In the genomic region with DNA sequence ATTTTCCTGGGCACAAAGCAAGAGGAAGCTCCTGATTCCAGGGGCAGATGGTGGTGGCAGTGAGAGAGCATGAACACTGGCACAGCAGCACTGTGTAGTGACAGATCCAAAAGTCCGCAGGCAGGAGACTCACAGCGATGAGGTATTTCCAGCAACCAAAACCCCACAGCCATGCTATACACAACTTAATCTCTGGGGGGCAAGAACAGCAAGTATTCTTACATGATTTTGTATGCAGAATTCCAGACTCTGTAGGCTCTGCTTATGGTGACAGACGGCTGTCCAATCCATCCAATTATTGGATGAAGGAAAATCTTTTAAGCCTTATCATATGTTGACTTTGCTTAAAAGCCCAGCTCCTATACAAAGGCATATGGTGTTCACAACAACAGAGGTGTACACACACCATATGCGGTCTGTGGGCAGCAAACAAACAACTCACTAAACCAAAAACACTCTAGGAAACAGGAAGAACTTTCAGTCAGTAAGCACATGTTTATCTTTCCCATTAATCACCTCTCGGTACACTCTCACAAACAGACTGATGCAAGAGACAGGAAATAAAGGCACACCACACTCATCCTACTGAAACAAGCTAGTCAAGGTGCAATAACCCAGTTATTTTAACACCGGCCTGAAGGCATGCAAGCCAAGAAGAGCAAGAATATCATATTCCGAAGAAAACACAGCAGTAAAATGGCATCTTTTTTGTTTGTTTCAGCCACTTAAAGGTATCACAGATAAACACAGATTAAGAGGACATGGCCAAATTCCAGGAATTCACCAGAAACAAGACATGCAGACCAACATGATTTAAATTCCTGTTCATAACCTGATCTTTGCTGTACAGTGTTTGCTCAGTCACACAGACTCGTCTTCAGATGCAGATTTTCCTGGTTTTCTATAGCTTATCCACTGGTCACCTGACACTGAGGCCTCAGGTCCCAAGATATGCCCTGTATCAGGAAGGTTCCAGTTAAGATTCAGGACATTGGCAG, we compare ENCODE assay signal across 8 cellular contexts. TPM values are rescaled to one million over a fixed set of nuclear protein-coding genes. Genes with fewer than 3 reads are reported as not detected.
DNase-seq lines count a peak whose midpoint lies in the region; ATAC-seq and TF ChIP-seq lines count a peak whose summit lies in the region.

No MANE protein-coding gene starts in this region.

- DNase-seq in DND-41, result peak; percentile 65
- peak; percentile 95 for DNase-seq in H4 (ENCODE audit: low spot score)
- peak; percentile 19 for DNase-seq in NCI-H2227 (lab: John Stamatoyannopoulos, UW; ENCODE audit: unreplicated experiment)
- DNase-seq in activated CD4-positive, alpha-beta memory T cell treated with anti-CD3 and anti-CD28 coated beads for 36 hours, result peak; percentile 74
- DNase-seq in lower leg skin (ENCODE audit: low spot score in 2 of 2), result no peak
- DNase-seq in pons (ENCODE audit: low spot score), result no peak

- intact Hi-C loops in activated CD4-positive, alpha-beta memory T cell treated with anti-CD3 and anti-CD28 coated beads for 36 hours (cut with micrococcal nuclease), result loop anchor here (1.0 to 2.0 kb wide), 4 partner anchors 21 to 66 kb away; partner anchors contain the start of gene ERN1
- intact Hi-C loops in lower leg skin (cut with DNase I; ENCODE audit: low total_unique reads), result no loop called here

- WGBS in gastroesophageal sphincter (ENCODE audit: low coverage in 1 of 2), 2 donors, result 75 to 77% methylated on average over 7 to 8 of the region's 8 CpGs
- 66% methylated on average over 8 of the region's 8 CpGs for WGBS in urinary bladder
- 57 to 59% methylated on average over 8 of the region's 8 CpGs for WGBS in lower leg skin, 2 donors

- TF ChIP-seq CTCF in DND-41 (IDR thresholded peaks at IDR 0.05; ENCODE audit: borderline replicate concordance, extremely low read depth, low read length, poor library complexity, severe bottlenecking) (peak; percentile 46), gastroesophageal sphincter (IDR thresholded peaks at IDR 0.05) (no peak), lower leg skin (IDR thresholded peaks at IDR 0.05) (peak in 1 of 3 donors; percentile 51)

- H3K9me3 ChIP-seq in DND-41 (ENCODE audit: insufficient read depth, low read length, severe bottlenecking) (no peaks in the 10 kb centered on the region), gastroesophageal sphincter (no peaks in the 10 kb centered on the region)

- peak overlapping the region; percentile 53 for H3K9ac ChIP-seq in DND-41 (ENCODE audit: low read depth, low read length)

- H3K27me3 Mint-ChIP-seq in activated CD4-positive, alpha-beta memory T cell treated with anti-CD3 and anti-CD28 coated beads for 36 hours, result no peaks in the 10 kb centered on the region

- CTCF ChIA-PET in activated CD4-positive, alpha-beta memory T cell treated with anti-CD3 and anti-CD28 coated beads for 36 hours (lab: Charles Lee), result interaction anchor here (0.6 to 8.9 kb wide), 10 partner anchors 10 to 54 kb away, joined by 3 to 54 read pairs (median 4); no protein-coding TSS in a partner anchor

- H3K27ac ChIP-seq in DND-41 (ENCODE audit: low read length) (peak overlapping the region; percentile 95), gastroesophageal sphincter (no peak overlapping the region), urinary bladder (ENCODE audit: low read depth) (peak overlapping the region; percentile 54)

- peak overlapping the region; percentile 58 for H2AFZ ChIP-seq in DND-41 (ENCODE audit: low read depth, low read length)

- H3K27me3 ChIP-seq in DND-41 (ENCODE audit: insufficient read depth, low read length, poor library complexity) (no peaks in the 10 kb centered on the region), gastroesophageal sphincter (no peaks in the 10 kb centered on the region)

- H3K4me1 ChIP-seq in DND-41 (ENCODE audit: insufficient read depth, low read length) (peaks cover 46% of the 10 kb centered on the region), gastroesophageal sphincter (peaks cover 0 to 14% (median 0%) of the 10 kb centered on the region in 3 donors), urinary bladder (ENCODE audit: insufficient read depth) (peaks cover 3% of the 10 kb centered on the region)

- H3K36me3 ChIP-seq in DND-41 (ENCODE audit: insufficient read depth, low read length) (no peaks in the 10 kb centered on the region), gastroesophageal sphincter (peaks cover 0 to 22% of the 10 kb centered on the region in 2 donors), urinary bladder (ENCODE audit: insufficient read depth) (no peaks in the 10 kb centered on the region)

- POLR2A ChIA-PET in activated CD4-positive, alpha-beta memory T cell treated with anti-CD3 and anti-CD28 coated beads for 36 hours (lab: Charles Lee), result interaction anchor here (0.7 to 6.5 kb wide), 11 partner anchors 11 to 62 kb away, joined by 3 to 44 read pairs (median 4); partner anchors contain the start of genes ERN1 and ICAM2

- ATAC-seq in DND-41 (ENCODE audit: insufficient read depth, low read depth) (peak; percentile 95), gastroesophageal sphincter (peak; percentile 34)

- peak overlapping the region; percentile 56 for H3K4me2 ChIP-seq in DND-41 (ENCODE audit: insufficient read depth, low read length)

- no peak for TF ChIP-seq EP300 in gastroesophageal sphincter (IDR thresholded peaks at IDR 0.05)

- no peak overlapping the region for H3K27ac Mint-ChIP-seq in activated CD4-positive, alpha-beta memory T cell treated with anti-CD3 and anti-CD28 coated beads for 36 hours

- no peaks in the 10 kb centered on the region for H4K20me1 ChIP-seq in DND-41 (ENCODE audit: insufficient read depth, low read length)

- H3K4me1 Mint-ChIP-seq in activated CD4-positive, alpha-beta memory T cell treated with anti-CD3 and anti-CD28 coated beads for 36 hours (ENCODE audit: low read depth), result peaks cover 29% of the 10 kb centered on the region

- peaks cover 31% of the 10 kb centered on the region for H3K36me3 Mint-ChIP-seq in activated CD4-positive, alpha-beta memory T cell treated with anti-CD3 and anti-CD28 coated beads for 36 hours

- TF ChIP-seq POLR2A in gastroesophageal sphincter (IDR thresholded peaks at IDR 0.05), result no peak
- TF ChIP-seq POLR2A in lower leg skin (IDR thresholded peaks at IDR 0.05), result no peak

- H3K79me2 ChIP-seq in DND-41 (ENCODE audit: insufficient read depth, low read length), result peaks cover 3% of the 10 kb centered on the region; the same call in 1 of the 2 replicates

- no peaks in the 10 kb centered on the region for H3K9me3 Mint-ChIP-seq in activated CD4-positive, alpha-beta memory T cell treated with anti-CD3 and anti-CD28 coated beads for 36 hours

- peak overlapping the region; percentile 49 for H3K4me3 Mint-ChIP-seq in activated CD4-positive, alpha-beta memory T cell treated with anti-CD3 and anti-CD28 coated beads for 36 hours

- peak overlapping the region in 1 of 2 experiments; percentile 24; a peak in 2 of 4 replicates for H3K4me3 ChIP-seq in DND-41 (ENCODE audit: low read depth in 1 of 2, low read length in 2 of 2)
- H3K4me3 ChIP-seq in gastroesophageal sphincter, result no peak overlapping the region
- no peak overlapping the region for H3K4me3 ChIP-seq in urinary bladder (ENCODE audit: low read depth, low read length)
- no peak overlapping the region for H3K4me3 ChIP-seq in lower leg skin (ENCODE audit: low read depth, poor library complexity, severe bottlenecking)

RNA-seq across cellular contexts. Expression of gene ERN1, which starts 47.8 kb away (rescaled TPM):
- 1.2 and 2.7 TPM in 2 replicates for total RNA-seq in H4 (2014; rRNA removed; shearing (Covaris generic))
- 10 to 100 TPM; 45.3 to 47.7 TPM for total RNA-seq in activated CD4-positive, alpha-beta memory T cell treated with anti-CD3 and anti-CD28 coated beads for 36 hours
- 10 to 100 TPM in 3 of 4 donors, 1 to 10 TPM in 1; 8.4 to 12.8 (median 12.1) TPM for total RNA-seq in gastroesophageal sphincter
- total RNA-seq in urinary bladder, result 10.0 TPM
- 9.1 TPM for polyA plus RNA-seq in urinary bladder
- 10 to 100 TPM; 18.2 to 44.0 (median 22.8) TPM for total RNA-seq in lower leg skin

Comparison
In these comparisons a context has a peak if more than half of its experiments do, and no peak if none do; other contexts are left out.
1. DNase-seq: peak in DND-41 (single experiment), H4 (single experiment), NCI-H2227 (single experiment) and activated CD4-positive, alpha-beta memory T cell treated with anti-CD3 and anti-CD28 coated beads for 36 hours (single experiment); none in lower leg skin (0 of 2) and pons (single experiment).
2. H3K27ac ChIP-seq: peak in DND-41 (single experiment) and urinary bladder (single experiment); none in gastroesophageal sphincter (0 of 4).